In the genomic region with DNA sequence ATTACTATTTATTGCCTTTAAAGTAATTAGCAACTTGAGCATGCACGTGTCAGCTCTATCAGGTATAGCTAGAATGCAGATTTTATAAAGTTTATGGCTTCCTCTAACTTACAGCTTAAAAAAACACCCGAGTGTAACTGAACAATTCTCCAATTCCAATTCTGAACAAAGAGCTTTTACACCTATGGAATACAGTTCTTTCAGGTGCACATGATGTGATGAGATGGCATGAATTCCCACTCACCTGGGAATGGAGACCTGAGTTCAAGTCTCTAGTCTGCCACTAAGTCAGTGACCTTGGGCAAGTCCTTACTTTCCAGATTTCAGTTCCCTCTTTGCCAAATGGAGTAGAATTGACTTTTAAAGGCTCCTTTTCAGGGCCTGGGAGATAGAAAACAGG, we compare ENCODE assay signal across 8 cellular contexts. TPM values are rescaled to one million over a fixed set of nuclear protein-coding genes. Genes with fewer than 3 reads are reported as not detected.
DNase-seq lines count a peak whose midpoint lies in the region; ATAC-seq, FAIRE-seq and TF ChIP-seq lines count a peak whose summit lies in the region.

No MANE protein-coding gene starts in this region.

- WGBS in adrenal gland, 4 donors, result 0 to 4% (median 2%) methylated on average over 2 of the region's 2 CpGs
- WGBS in HepG2 (ENCODE audit: low lambda C conversion rate), result 6% methylated on average over 2 of the region's 2 CpGs
- WGBS in thyroid gland, 2 donors, result 4 to 6% methylated on average over 2 of the region's 2 CpGs

- no peaks in the 10 kb centered on the region for H3K27me3 ChIP-seq in adrenal gland
- H3K27me3 ChIP-seq in HepG2 (ENCODE audit: control insufficient read depth in 1 of 2, insufficient read depth in 2 of 2, low read length in 2 of 2), result no peaks in the 10 kb centered on the region; a peak in 1 of 5 replicates
- no peaks in the 10 kb centered on the region for H3K27me3 ChIP-seq in thyroid gland

- TF ChIP-seq POLR2A in adrenal gland (IDR thresholded peaks at IDR 0.05), result no peak
- no peak for TF ChIP-seq POLR2A in HepG2 (IDR thresholded peaks at IDR 0.05; ENCODE audit: insufficient read depth in 1 of 2, low read depth in 2 of 2, low read length in 2 of 2)
- TF ChIP-seq POLR2A in thyroid gland (IDR thresholded peaks at IDR 0.05), result no peak

- CTCF ChIA-PET in HepG2 (lab: Yijun Ruan, JAX; ENCODE audit: low intra/inter-chr PET ratio, low total read pairs), result no interaction called here

- H2AFZ ChIP-seq in HepG2 (ENCODE audit: low read length), result no peak overlapping the region

- in situ Hi-C loops in HepG2 (cut with HindIII; ENCODE audit: extremely low pct_ligation_motif_present, low pct_unique_long_range_greater_than_20kb), result loop anchor here (10.0 kb wide), 1 partner anchor 472 kb away; no protein-coding TSS in a partner anchor

- H3K4me2 ChIP-seq in HepG2 (ENCODE audit: low read depth, low read length), result peak overlapping the region; percentile 83

- peaks cover 37% of the 10 kb centered on the region for H3K36me3 Mint-ChIP-seq in activated T-cell treated with anti-CD3 and anti-CD28 coated beads, Interleukin-2, amount 50 U/mL, for 4 hours (ENCODE audit: insufficient read depth)

- intact Hi-C loops in adrenal gland (cut with DNase I), result no loop called here
- intact Hi-C loops in HepG2 (cut with micrococcal nuclease; ENCODE audit: unreplicated experiment), result loop anchor here (5.0 kb wide), 1 partner anchor 451 kb away; a partner anchor contains a TSS
- intact Hi-C loops in thyroid gland (cut with DNase I), result no loop called here
- intact Hi-C loops in sciatic nerve (cut with DNase I), result no loop called here

- TF ChIP-seq CTCF in adrenal gland (IDR thresholded peaks at IDR 0.05) (no peak), HepG2 (CRISPR knock-in tag; IDR thresholded peaks at IDR 0.05) (no peak), thyroid gland (IDR thresholded peaks at IDR 0.05) (no peak)

- peak overlapping the region; percentile 98 for H3K4me3 Mint-ChIP-seq in activated T-cell treated with anti-CD3 and anti-CD28 coated beads, Interleukin-2, amount 50 U/mL, for 4 hours

- no peak for TF ChIP-seq RAD21 in HepG2 (CRISPR knock-in tag; IDR thresholded peaks at IDR 0.05)

- DNase-seq in activated T-cell treated with anti-CD3 and anti-CD28 coated beads, Interleukin-2, amount 50 U/mL, for 4 hours, result no peak
- DNase-seq in activated T-cell treated with anti-CD3 and anti-CD28 coated beads for 4 hours (no peak), adrenal gland (no peak), HepG2 (ENCODE audit: low spot score) (no peak), thyroid gland (no peak), sciatic nerve (ENCODE audit: low spot score) (no peak), NCI-H1105 (lab: John Stamatoyannopoulos, UW) (no peak), NCI-H526 (lab: John Stamatoyannopoulos, UW) (no peak)

- H3K4me1 Mint-ChIP-seq in activated T-cell treated with anti-CD3 and anti-CD28 coated beads, Interleukin-2, amount 50 U/mL, for 4 hours (ENCODE audit: low read depth), result peaks cover 53% of the 10 kb centered on the region

- H3K9me3 Mint-ChIP-seq in activated T-cell treated with anti-CD3 and anti-CD28 coated beads, Interleukin-2, amount 50 U/mL, for 4 hours, result no peaks in the 10 kb centered on the region

- H3K9ac ChIP-seq in HepG2 (ENCODE audit: insufficient read depth, low read depth, low read length), result peak overlapping the region; percentile 97

- no peak for TF ChIP-seq EP300 in HepG2 (IDR thresholded peaks at IDR 0.05; ENCODE audit: low read depth in 2 of 2, low read length in 2 of 2)
- no peak for TF ChIP-seq EP300 in HepG2 (CRISPR knock-in tag; IDR thresholded peaks at IDR 0.05; ENCODE audit: borderline replicate concordance)

- peaks cover 45% of the 10 kb centered on the region for H4K20me1 ChIP-seq in HepG2 (ENCODE audit: insufficient read depth, low read length)

- no peak for FAIRE-seq in HepG2 (lab: Jason Lieb, UNC)

- no peak for ATAC-seq in activated T-cell treated with anti-CD3 and anti-CD28 coated beads, Interleukin-2, amount 50 U/mL, for 4 hours
- no peak for ATAC-seq in HepG2
- ATAC-seq in sciatic nerve, result no peak

- no TSS peak for BruUV-seq in HepG2 (replicated peaks; lab: Mats Ljungman, UMichigan)

- H3K4me3 ChIP-seq in adrenal gland (peak overlapping the region in 3 of 4 donors; percentile 69 to 96 (median 93)), HepG2 (replicated peaks in 1 of 3; ENCODE audit: insufficient read depth in 1 of 3, low read depth in 2 of 3, low read length in 3 of 3) (peak overlapping the region; percentile 81 to 97 (median 95); a peak in 5 of 6 replicates), thyroid gland (replicated peaks in 1 of 3) (peak overlapping the region; percentile 3 to 96 (median 96))

- peaks cover 62% of the 10 kb centered on the region for H3K79me2 ChIP-seq in HepG2 (ENCODE audit: insufficient read depth, low read length)

- POLR2A ChIA-PET in HepG2 (lab: Yijun Ruan, JAX), result interaction anchor here (0.7 to 2.1 kb wide), 7 partner anchors 11 to 1942 kb away, joined by 3 to 11 read pairs (median 4); a partner anchor contains a TSS

- H3K36me3 ChIP-seq in adrenal gland (replicated peaks in 1 of 2) (peaks cover 0 to 21% of the 10 kb centered on the region in 2 donors), HepG2 (replicated peaks in 1 of 2; ENCODE audit: control insufficient read depth in 1 of 2, insufficient read depth in 2 of 2, low read length in 2 of 2) (peaks cover 12 to 23% of the 10 kb centered on the region in 2 experiments), thyroid gland (peaks cover 20% of the 10 kb centered on the region in 2 donors)

- H3K27ac ChIP-seq in adrenal gland, result peak overlapping the region; percentile 95 to 100 (median 100)
- H3K27ac ChIP-seq in HepG2 (ENCODE audit: extremely low read length, insufficient read depth, low read length), result peak overlapping the region; percentile 99
- peak overlapping the region; percentile 100 for H3K27ac ChIP-seq in thyroid gland

- no peaks in the 10 kb centered on the region for H3K27me3 Mint-ChIP-seq in activated T-cell treated with anti-CD3 and anti-CD28 coated beads, Interleukin-2, amount 50 U/mL, for 4 hours (ENCODE audit: low read depth)

- H3K9me3 ChIP-seq in adrenal gland (replicated peaks in 1 of 3) (no peaks in the 10 kb centered on the region), HepG2 (ENCODE audit: low read length) (no peaks in the 10 kb centered on the region), thyroid gland (no peaks in the 10 kb centered on the region)

- H3K4me1 ChIP-seq in adrenal gland (replicated peaks in 1 of 2) (peaks cover 32 to 42% of the 10 kb centered on the region in 2 donors), HepG2 (ENCODE audit: insufficient read depth, low read length) (peaks cover 71% of the 10 kb centered on the region), thyroid gland (peaks cover 33 to 39% of the 10 kb centered on the region in 2 donors)

TF ChIP-seq in HepG2, 621 proteins besides CTCF, POLR2A, EP300 and RAD21 (continues in another document):
- TF ChIP-seq ZNF234 (CRISPR knock-in tag; conservative IDR thresholded peaks at IDR 0.05) (no peak), JUNB (CRISPR knock-in tag; IDR thresholded peaks at IDR 0.05; ENCODE audit: borderline replicate concordance) (no peak), TRIM24 (CRISPR knock-in tag; IDR thresholded peaks at IDR 0.05) (no peak), ZNF788 (CRISPR knock-in tag; IDR thresholded peaks at IDR 0.05; ENCODE audit: borderline replicate concordance) (no peak), ZNF317 (CRISPR knock-in tag; IDR thresholded peaks at IDR 0.05) (no peak), GATA4 (IDR thresholded peaks at IDR 0.05; ENCODE audit: borderline replicate concordance, low read depth) (no peak), GFI1 (CRISPR knock-in tag; IDR thresholded peaks at IDR 0.05; ENCODE audit: borderline replicate concordance) (no peak)

RNA-seq across cellular contexts. Expression of a gene that starts 1.8 kb away (rescaled TPM):
- total RNA-seq in activated T-cell treated with anti-CD3 and anti-CD28 coated beads, Interleukin-2, amount 50 U/mL, for 4 hours, result 100 to 1,000 TPM; 112 to 142 (median 141) TPM
- total RNA-seq in adrenal gland (100 to 1,000 TPM; 119 to 326 (median 192) TPM), HepG2 (2016; rRNA removed; fragmentation: Illumina TruSeq; extraction: Trizol) (41.8 and 60.2 TPM in 2 replicates), thyroid gland (100 to 1,000 TPM; 165 to 229 (median 211) TPM), sciatic nerve (222 TPM)
- polyA plus RNA-seq in adrenal gland (100 to 1,000 TPM; 140 to 246 (median 227) TPM), HepG2 (2011; rRNA removed) (49.1 and 53.4 TPM in 2 replicates)
- total RNA-seq in HepG2 (2016; cell fraction: cytosol; rRNA removed; fragmentation: Illumina TruSeq; extraction: Trizol; ENCODE audit: low read depth), result 9.1 and 10.4 TPM in 2 replicates
- total RNA-seq in HepG2 (2016; cell fraction: insoluble cytoplasmic fraction; rRNA removed; fragmentation: Illumina TruSeq; extraction: Trizol), result 40.5 and 58.0 TPM in 2 replicates
- total RNA-seq in HepG2 (2016; cell fraction: membrane; rRNA removed; fragmentation: Illumina TruSeq; extraction: Trizol), result 31.7 and 31.9 TPM in 2 replicates
- 93.9 and 99.5 TPM in 2 replicates for total RNA-seq in HepG2 (2016; cell fraction: nucleus; rRNA removed; fragmentation: Illumina TruSeq; extraction: Trizol)
- 21.5 and 29.0 TPM in 2 replicates for polyA plus RNA-seq in HepG2 (2011; cell fraction: cytosol; rRNA removed)
- 64.8 and 78.1 TPM in 2 replicates for polyA plus RNA-seq in HepG2 (2011; cell fraction: nucleus; rRNA removed)
- 72.3 and 73.7 TPM in 2 replicates for polyA plus RNA-seq in HepG2 (2012)
- polyA plus RNA-seq in HepG2 (2016; cell fraction: cytosol; fragmentation: Illumina TruSeq; extraction: Trizol; ENCODE audit: low read depth), result 7.4 and 8.7 TPM in 2 replicates
- polyA plus RNA-seq in HepG2 (2016; cell fraction: insoluble cytoplasmic fraction; fragmentation: Illumina TruSeq; extraction: Trizol; ENCODE audit: low read depth), result 62.9 and 71.0 TPM in 2 replicates
- 16.8 and 17.5 TPM in 2 replicates for polyA plus RNA-seq in HepG2 (2016; cell fraction: membrane; fragmentation: Illumina TruSeq; extraction: Trizol; ENCODE audit: low read depth)
- 130 TPM in 2 replicates for polyA plus RNA-seq in HepG2 (2016; cell fraction: nucleus; fragmentation: Illumina TruSeq; extraction: Trizol; ENCODE audit: insufficient read depth, low read depth)
- 13.2 and 13.9 TPM in 2 replicates for polyA minus RNA-seq in HepG2 (2011; rRNA and poly(A)+ RNA removed; ENCODE audit: low replicate concordance)
- 32.9 and 49.2 TPM in 2 replicates for polyA minus RNA-seq in HepG2 (2011; cell fraction: cytosol; rRNA and poly(A)+ RNA removed)
- 141 and 188 TPM in 2 replicates for polyA minus RNA-seq in HepG2 (2011; cell fraction: nucleus; rRNA and poly(A)+ RNA removed)
